ENCODE assay signal across 25 cellular contexts in genomic region chr22:44683881-44684280, GRCh38. TPM values are rescaled to one million over a fixed set of nuclear protein-coding genes. Genes with fewer than 3 reads are reported as not detected.
DNase-seq lines count a peak whose midpoint lies in the region; ATAC-seq lines count a peak whose summit lies in the region.
"Had no signal": no experiment of that assay in that cellular context is flagged by ENCODE, and none has a peak within 500 bp of the region (broad histone marks: within the 10 kb centered on the region; RNA-seq: fewer than 3 reads in every experiment).

No MANE protein-coding gene starts in this region.

- H3K4me3 Mint-ChIP-seq in activated CD4-positive, alpha-beta T cell treated with anti-CD3 and anti-CD28 coated beads, Interleukin-2, amount 10 ng/mL, durations not matched to agents 24 days and 14 days: peak overlapping the region; percentile 58
- H3K4me3 Mint-ChIP-seq in activated CD8-positive, alpha-beta T cell treated with anti-CD3 and anti-CD28 coated beads, Interleukin-2, amount 10 ng/mL, durations not matched to agents 7 days and 5 days: no peak overlapping the region
- H3K4me3 Mint-ChIP-seq: mesothelial cell of epicardium had no signal

- no peak overlapping the region for H2AK5ac ChIP-seq in neuronal stem cell (ENCODE audit: low read depth, low read length)

- H4K91ac ChIP-seq in neuronal stem cell (ENCODE audit: low read depth, low read length, poor library complexity): no peak overlapping the region

- H3K9me3 Mint-ChIP-seq in activated CD4-positive, alpha-beta T cell treated with anti-CD3 and anti-CD28 coated beads, Interleukin-2, amount 10 ng/mL, durations not matched to agents 24 days and 14 days: no peaks in the 10 kb centered on the region
- no peaks in the 10 kb centered on the region for H3K9me3 Mint-ChIP-seq in activated CD8-positive, alpha-beta T cell treated with anti-CD3 and anti-CD28 coated beads, Interleukin-2, amount 10 ng/mL, durations not matched to agents 7 days and 5 days (ENCODE audit: insufficient read depth)
- H3K9me3 Mint-ChIP-seq: mesothelial cell of epicardium; naive thymus-derived CD4-positive, alpha-beta T cell had no signal

- H3K4me1 Mint-ChIP-seq in activated CD4-positive, alpha-beta T cell treated with anti-CD3 and anti-CD28 coated beads, Interleukin-2, amount 10 ng/mL, durations not matched to agents 24 days and 14 days: peaks cover 53% of the 10 kb centered on the region
- H3K4me1 Mint-ChIP-seq in activated CD8-positive, alpha-beta T cell treated with anti-CD3 and anti-CD28 coated beads, Interleukin-2, amount 10 ng/mL, durations not matched to agents 7 days and 5 days (ENCODE audit: low read depth): peaks cover 73% of the 10 kb centered on the region

- H3K36me3 Mint-ChIP-seq in activated CD4-positive, alpha-beta T cell treated with anti-CD3 and anti-CD28 coated beads, Interleukin-2, amount 10 ng/mL, durations not matched to agents 24 days and 14 days (ENCODE audit: low read depth): peaks cover 4% of the 10 kb centered on the region
- H3K36me3 Mint-ChIP-seq in activated CD8-positive, alpha-beta T cell treated with anti-CD3 and anti-CD28 coated beads, Interleukin-2, amount 10 ng/mL, durations not matched to agents 7 days and 5 days (ENCODE audit: low read depth): peaks cover 11% of the 10 kb centered on the region
- H3K36me3 Mint-ChIP-seq: mesothelial cell of epicardium had no signal

- H3K9ac ChIP-seq in BLaER1 (peak overlapping the region; percentile 50; the same call in 1 of the 2 replicates), neuronal stem cell (ENCODE audit: low read depth, low read length, poor library complexity) (no peak overlapping the region)
- H3K9ac ChIP-seq: KMS-11 had no signal

- H3K79me1 ChIP-seq in neuronal stem cell (ENCODE audit: low read depth, low read length): no peaks in the 10 kb centered on the region

- no peak overlapping the region for H3K14ac ChIP-seq in neuronal stem cell (ENCODE audit: low read length)

- H2BK12ac ChIP-seq in neuronal stem cell (ENCODE audit: low read length): no peak overlapping the region

- no peak overlapping the region for H4K8ac ChIP-seq in neuronal stem cell (ENCODE audit: low read depth, low read length)

- POLR2A ChIA-PET in activated CD8-positive, alpha-beta T cell treated with anti-CD3 and anti-CD28 coated beads, Interleukin-2, amount 10 ng/mL, durations not matched to agents 7 days and 5 days (lab: Charles Lee): interaction anchor here (0.9 to 1.0 kb wide), 2 partner anchors 88 to 587 kb away, joined by 3 read pairs; no protein-coding TSS in a partner anchor

- DNase-seq in activated CD4-positive, alpha-beta T cell treated with anti-CD3 and anti-CD28 coated beads, Interleukin-2, amount 10 ng/mL, durations not matched to agents 24 days and 14 days: no peak
- DNase-seq in activated CD4-positive, alpha-beta T cell treated with anti-CD3 and anti-CD28 coated beads for 4 hours: no peak
- no peak for DNase-seq in activated CD8-positive, alpha-beta T cell treated with anti-CD3 and anti-CD28 coated beads, Interleukin-2, amount 10 ng/mL, durations not matched to agents 7 days and 5 days
- DNase-seq in neuronal stem cell (ENCODE audit: low spot score) (no peak), SHP77 treated with DMSO at 0.1 percent for 48 hours (lab: John Stamatoyannopoulos, UW) (no peak)
- DNase-seq: activated CD4-positive, alpha-beta T cell treated with anti-CD3 and anti-CD28 coated beads, Interleukin-2, amount 50 U/mL, for 1 hour; activated gamma-delta T cell treated with Interleukin-2 at 50 U/mL for 16 hours; colonic mucosa; foreskin melanocyte; left lung; NCI-H1694 treated with DMSO at 0.1 percent for 48 hours; NCI-H2171 treated with DMSO at 0.1 percent for 48 hours; NCI-H524 treated with DMSO at 0.1 percent for 48 hours; Peyer's patch; SJCRH30; stimulated activated CD4-positive, alpha-beta T cell treated with anti-CD3 and anti-CD28 coated beads, Interleukin-4, amount 100 ng/mL, for 1 hour; stimulated activated naive CD4-positive, alpha-beta T cell treated with Interleukin-2 at 50 U/mL for 16 hours had no signal

- no peak overlapping the region for H3K18ac ChIP-seq in neuronal stem cell (ENCODE audit: low read length)

- H2BK15ac ChIP-seq in neuronal stem cell (ENCODE audit: low read length): peak overlapping the region; percentile 39

- no peak overlapping the region for H3K4ac ChIP-seq in neuronal stem cell (ENCODE audit: low read length)

- no peak overlapping the region for H3K23ac ChIP-seq in neuronal stem cell (ENCODE audit: low read depth, low read length, poor library complexity)

- H2BK120ac ChIP-seq in neuronal stem cell (ENCODE audit: low read depth, low read length): no peak overlapping the region

- peak overlapping the region; percentile 58 for H3K27ac Mint-ChIP-seq in activated CD4-positive, alpha-beta T cell treated with anti-CD3 and anti-CD28 coated beads, Interleukin-2, amount 10 ng/mL, durations not matched to agents 24 days and 14 days
- H3K27ac Mint-ChIP-seq in activated CD8-positive, alpha-beta T cell treated with anti-CD3 and anti-CD28 coated beads, Interleukin-2, amount 10 ng/mL, durations not matched to agents 7 days and 5 days: peak overlapping the region; percentile 86

- no peak overlapping the region for H2AFZ ChIP-seq in neuronal stem cell (ENCODE audit: low read length)

- H3K36me3 ChIP-seq in BLaER1: no peaks in the 10 kb centered on the region
- no peaks in the 10 kb centered on the region for H3K36me3 ChIP-seq in neuronal stem cell (replicated peaks in 1 of 2; ENCODE audit: control insufficient read depth in 2 of 2, insufficient read depth in 2 of 2, low read length in 2 of 2)
- H3K36me3 ChIP-seq: breast epithelium, colonic mucosa, left lung, Peyer's patch, SJCRH30, tibial nerve had no signal

- H2BK5ac ChIP-seq in neuronal stem cell (ENCODE audit: low read length): no peak overlapping the region

- CTCF ChIA-PET in activated CD8-positive, alpha-beta T cell treated with anti-CD3 and anti-CD28 coated beads, Interleukin-2, amount 10 ng/mL, durations not matched to agents 7 days and 5 days (lab: Charles Lee): interaction anchor here (0.8 to 4.6 kb wide), 23 partner anchors 8 to 691 kb away, joined by 3 to 129 read pairs (median 5); no protein-coding TSS in a partner anchor

- peak overlapping the region; percentile 94 for H3K4me2 ChIP-seq in BLaER1
- no peak overlapping the region for H3K4me2 ChIP-seq in neuronal stem cell (ENCODE audit: insufficient read depth, low read length, poor library complexity, severe bottlenecking)
- H3K4me2 ChIP-seq: KMS-11 had no signal

- intact Hi-C loops in activated CD4-positive, alpha-beta T cell treated with anti-CD3 and anti-CD28 coated beads, Interleukin-2, amount 10 ng/mL, durations not matched to agents 24 days and 14 days (cut with micrococcal nuclease): loop anchor here (10.0 kb wide), 1 partner anchor 499 kb away; the partner anchor contains the start of gene PARVG

- no peaks in the 10 kb centered on the region for H4K20me1 ChIP-seq in BLaER1

- H3K4me1 ChIP-seq in BLaER1 (peaks cover 73% of the 10 kb centered on the region), neuronal stem cell (ENCODE audit: control insufficient read depth in 2 of 2, insufficient read depth in 1 of 2, low read depth in 1 of 2, low read length in 2 of 2) (peaks cover 2 to 9% of the 10 kb centered on the region in 2 donors)
- H3K4me1 ChIP-seq: breast epithelium had no signal

- no peaks in the 10 kb centered on the region for H3K9me3 ChIP-seq in BLaER1
- peaks cover 0 to 1% of the 10 kb centered on the region in 2 donors for H3K9me3 ChIP-seq in neuronal stem cell (replicated peaks in 1 of 2; ENCODE audit: control insufficient read depth in 2 of 2, insufficient read depth in 1 of 2, low read depth in 1 of 2, low read length in 2 of 2)
- H3K9me3 ChIP-seq: breast epithelium, colonic mucosa, left lung, Peyer's patch, SJCRH30, tibial nerve had no signal

- no peak overlapping the region for H3K4me3 ChIP-seq in BLaER1
- H3K4me3 ChIP-seq in neuronal stem cell (ENCODE audit: low read length in 2 of 2): no peak overlapping the region
- H3K4me3 ChIP-seq: breast epithelium, colonic mucosa, left lung, Peyer's patch, SJCRH30, tibial nerve had no signal

- H3K27me3 ChIP-seq in BLaER1 (no peaks in the 10 kb centered on the region), neuronal stem cell (ENCODE audit: control insufficient read depth in 3 of 3, insufficient read depth in 3 of 3, low read depth in 1 of 3, low read length in 3 of 3) (no peaks in the 10 kb centered on the region)
- H3K27me3 ChIP-seq: breast epithelium, colonic mucosa, Peyer's patch, SJCRH30, tibial nerve had no signal

- H3K27ac ChIP-seq in BLaER1 (peak overlapping the region; percentile 76), neuronal stem cell (replicated peaks; ENCODE audit: low read length) (no peak overlapping the region)
- H3K27ac ChIP-seq: colonic mucosa, KMS-11, left lung, SJCRH30, tibial nerve had no signal

- WGBS in neuronal stem cell (ENCODE audit: extremely low coverage in 2 of 2, insufficient read length in 2 of 2, insufficient replicate concordance in 1 of 2), 2 donors: no CpG with 5 or more reads among the region's 8 CpGs

- H3K27me3 Mint-ChIP-seq in activated CD4-positive, alpha-beta T cell treated with anti-CD3 and anti-CD28 coated beads, Interleukin-2, amount 10 ng/mL, durations not matched to agents 24 days and 14 days: no peaks in the 10 kb centered on the region
- no peaks in the 10 kb centered on the region for H3K27me3 Mint-ChIP-seq in activated CD8-positive, alpha-beta T cell treated with anti-CD3 and anti-CD28 coated beads, Interleukin-2, amount 10 ng/mL, durations not matched to agents 7 days and 5 days (ENCODE audit: low read depth)
- H3K27me3 Mint-ChIP-seq: naive thymus-derived CD4-positive, alpha-beta T cell had no signal

- no peak for ATAC-seq in activated CD8-positive, alpha-beta T cell treated with anti-CD3 and anti-CD28 coated beads, Interleukin-2, amount 10 ng/mL, durations not matched to agents 7 days and 5 days
- ATAC-seq in GM21390 (IDR thresholded peaks at IDR 0.05; ENCODE audit: unreplicated experiment) (no peak), HG03342 (IDR thresholded peaks at IDR 0.05; ENCODE audit: unreplicated experiment) (no peak)

RNA-seq across cellular contexts. Expression of gene PRR5, which starts 18.1 kb away (rescaled TPM):
- total RNA-seq in activated CD4-positive, alpha-beta T cell treated with anti-CD3 and anti-CD28 coated beads, Interleukin-2, amount 10 ng/mL, durations not matched to agents 24 days and 14 days: 22.7 and 23.6 TPM in 2 replicates
- 10 to 100 TPM; 29.4 to 31.5 TPM for total RNA-seq in activated CD8-positive, alpha-beta T cell treated with anti-CD3 and anti-CD28 coated beads, Interleukin-2, amount 10 ng/mL, durations not matched to agents 7 days and 5 days
- 14.6 TPM for polyA plus RNA-seq in neuronal stem cell (2013, experiment 1 of 2)
- polyA plus RNA-seq in neuronal stem cell (2013, experiment 2 of 2): 14.4 TPM
